ENCODE assay signal across 8 cellular contexts in the genomic region with DNA sequence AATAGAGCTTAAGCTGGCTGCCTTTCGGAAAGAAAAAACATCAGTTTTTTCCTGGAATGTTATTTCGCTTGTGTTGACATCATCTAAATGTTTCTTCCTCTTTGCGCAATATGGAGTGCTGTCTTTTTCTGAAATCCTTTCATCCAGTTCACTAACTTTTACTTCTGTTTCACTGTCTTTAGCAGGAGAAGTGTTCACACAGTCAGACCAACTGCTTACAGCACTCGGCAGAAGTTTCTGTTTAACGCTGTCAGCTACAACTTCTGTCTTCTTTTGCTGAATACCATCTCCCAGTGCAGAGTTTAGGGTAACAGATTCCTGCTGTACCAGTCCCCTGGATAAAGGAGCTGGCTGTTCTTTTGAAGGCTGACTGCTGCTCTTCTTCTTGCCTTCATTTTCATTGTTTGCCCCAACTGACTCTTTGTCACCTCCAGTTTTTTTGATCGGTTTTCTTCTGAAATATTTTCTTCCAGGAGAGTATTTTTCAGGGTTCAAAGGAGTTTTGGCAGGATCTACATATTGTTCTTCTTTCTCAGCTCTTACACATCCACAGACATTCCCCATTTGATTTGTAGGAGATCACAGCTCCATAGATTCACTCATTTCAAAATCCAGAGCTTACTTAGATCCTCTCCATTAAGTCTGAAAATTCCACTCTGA. TPM values are rescaled to one million over a fixed set of nuclear protein-coding genes. Genes with fewer than 3 reads are reported as not detected.
DNase-seq lines count a peak whose midpoint lies in the region; ATAC-seq, FAIRE-seq and TF ChIP-seq lines count a peak whose summit lies in the region.

No MANE protein-coding gene starts in this region.

- no peaks in the 10 kb centered on the region for H3K27me3 ChIP-seq in breast epithelium
- H3K27me3 ChIP-seq in left lung = no peaks in the 10 kb centered on the region
- no peaks in the 10 kb centered on the region for H3K27me3 ChIP-seq in thoracic aorta (replicated peaks; ENCODE audit: insufficient read depth)

- ATAC-seq in left lung = peak; percentile 44
- no peak for ATAC-seq in thoracic aorta (ENCODE audit: insufficient number of reproducible peaks, low FRiP score, low read depth)
- ATAC-seq in GM21619 (IDR thresholded peaks at IDR 0.05; ENCODE audit: unreplicated experiment) = no peak
- no peak for ATAC-seq in GM21423 (IDR thresholded peaks at IDR 0.05; ENCODE audit: unreplicated experiment)
- no peak for ATAC-seq in activated CD4-positive, CD25-positive, alpha-beta regulatory T cell treated with anti-CD3 and anti-CD28 coated beads, Interleukin-2, amount 50 U/mL, for 24 hours

- H3K27ac ChIP-seq in breast epithelium (peak overlapping the region; percentile 88 to 94), left lung (peak overlapping the region; percentile 64 to 87), thoracic aorta (peak overlapping the region; percentile 70 to 80)

- no peak for TF ChIP-seq CTCF in breast epithelium (IDR thresholded peaks at IDR 0.05)
- TF ChIP-seq CTCF in left lung (IDR thresholded peaks at IDR 0.05) = no peak
- TF ChIP-seq CTCF in thoracic aorta (IDR thresholded peaks at IDR 0.05) = no peak

- TF ChIP-seq POLR2A in breast epithelium (IDR thresholded peaks at IDR 0.05) (no peak), GM12891 (IDR thresholded peaks at IDR 0.05; ENCODE audit: low read depth, low read length) (no peak)

- H3K4me3 ChIP-seq in breast epithelium = peak overlapping the region; percentile 31 to 61 (median 42)
- peak overlapping the region; percentile 9 to 27 for H3K4me3 ChIP-seq in left lung
- peak overlapping the region; percentile 54 for H3K4me3 ChIP-seq in thoracic aorta

- H3K9me3 ChIP-seq in breast epithelium (no peaks in the 10 kb centered on the region), left lung (no peaks in the 10 kb centered on the region), thoracic aorta (no peaks in the 10 kb centered on the region)

- DNase-seq in HT-29 (ENCODE audit: low spot score) (peak; percentile 66), breast epithelium (ENCODE audit: low spot score in 2 of 2) (no peak), left lung (no peak), thoracic aorta (ENCODE audit: low spot score) (no peak), GM12891 (ENCODE audit: insufficient read length, low spot score) (no peak)

- H3K4me1 ChIP-seq in breast epithelium (no peaks in the 10 kb centered on the region), left lung (no peaks in the 10 kb centered on the region), thoracic aorta (ENCODE audit: control insufficient read depth in 1 of 2, low read depth in 2 of 2) (peaks cover 15 to 55% of the 10 kb centered on the region in 2 donors)

- H3K36me3 ChIP-seq in breast epithelium = no peaks in the 10 kb centered on the region
- H3K36me3 ChIP-seq in left lung = no peaks in the 10 kb centered on the region
- no peaks in the 10 kb centered on the region for H3K36me3 ChIP-seq in thoracic aorta

- intact Hi-C loops in breast epithelium (cut with DNase I; ENCODE audit: low total_unique reads) (no loop called here), left lung (cut with DNase I) (loop anchor here in 1 of 2 donors (10.0 kb wide), 1 partner anchor 48 kb away; the partner anchor contains the start of gene DST)

- no peak for FAIRE-seq in GM12891 (lab: Jason Lieb, UNC)

TF ChIP-seq in GM12891, 5 proteins besides CTCF, POLR2A, EP300 and RAD21:
- no peak for TF ChIP-seq SPI1 (IDR thresholded peaks at IDR 0.05; ENCODE audit: low read depth, low read length)
TF ChIP-seq in GM12891: peak in this region for 0.

RNA-seq across cellular contexts. Expression of gene DST, which starts 50.0 kb away (rescaled TPM):
- 32.8 and 33.5 TPM in 2 replicates for total RNA-seq in HT-29 (2014; rRNA removed; shearing (Covaris generic))
- total RNA-seq in breast epithelium = 1,000 to 10,000 TPM in 1 of 3 donors, 100 to 1,000 TPM in 2; 272 to 1,354 (median 700) TPM
- 100 to 1,000 TPM; 290 to 337 TPM for total RNA-seq in left lung
- total RNA-seq in thoracic aorta = 100 to 1,000 TPM; 443 to 489 TPM
- 30.5 TPM for polyA plus RNA-seq in GM12891 (2012; ENCODE audit: low read depth, missing spikeins)
